ENCODE assay signal across 17 cellular contexts in genomic region chr2:231922945-231923344, GRCh38. TPM values are rescaled to one million over a fixed set of nuclear protein-coding genes. Genes with fewer than 3 reads are reported as not detected.
A peak's percentile ranks its signal among the peaks of the same experiment; 100 is the strongest.
DNase-seq lines count a peak whose midpoint lies in the region; ATAC-seq, FAIRE-seq and TF ChIP-seq lines count a peak whose summit lies in the region.
"Had no signal": no experiment of that assay in that cellular context is flagged by ENCODE, and none has a peak within 500 bp of the region (broad histone marks: within the 10 kb centered on the region; RNA-seq: fewer than 3 reads in every experiment).

No MANE protein-coding gene starts in this region.

- no peaks in the 10 kb centered on the region for H3K79me2 ChIP-seq in HepG2 (ENCODE audit: insufficient read depth, low read length)

- no peak for FAIRE-seq in HepG2 (lab: Jason Lieb, UNC)

- no peak for TF ChIP-seq EP300 in HepG2 (IDR thresholded peaks at IDR 0.05; ENCODE audit: low read depth in 2 of 2, low read length in 2 of 2)
- TF ChIP-seq EP300 in HepG2 (CRISPR knock-in tag; IDR thresholded peaks at IDR 0.05; ENCODE audit: borderline replicate concordance) = no peak

- peak; percentile 7 for DNase-seq in NCI-H1694 treated with DMSO at 0.1 percent for 48 hours (lab: John Stamatoyannopoulos, UW)
- no peak for DNase-seq in NCI-H1694 (lab: John Stamatoyannopoulos, UW)
- no peak for DNase-seq in HepG2 (ENCODE audit: low spot score)
- DNase-seq in right lobe of liver = no peak
- DNase-seq in lower lobe of right lung = peak; percentile 14
- DNase-seq in natural killer cell = no peak
- DNase-seq in OCI-M2 (lab: John Stamatoyannopoulos, UW; ENCODE audit: unreplicated experiment) = no peak
- no peak for DNase-seq in thyroid gland
- DNase-seq: C1 segment of cervical spinal cord, H9, MG63, NCI-H1105, NCI-H2081 treated with DMSO at 0.1 percent for 48 hours, NCI-H446 treated with DMSO at 0.1 percent for 48 hours, SK-N-SH had no signal

- TF ChIP-seq CTCF in HepG2 (CRISPR knock-in tag; IDR thresholded peaks at IDR 0.05) (no peak), right lobe of liver (IDR thresholded peaks at IDR 0.05) (no peak), lower lobe of right lung (IDR thresholded peaks at IDR 0.05) (no peak), natural killer cell (IDR thresholded peaks at IDR 0.05) (no peak), thyroid gland (IDR thresholded peaks at IDR 0.05) (no peak)

- peaks cover 19 to 92% of the 10 kb centered on the region in 2 experiments; a peak in 4 of 5 replicates for H3K27me3 ChIP-seq in HepG2 (ENCODE audit: control insufficient read depth in 1 of 2, insufficient read depth in 2 of 2, low read length in 2 of 2)
- peaks cover 3 to 6% of the 10 kb centered on the region in 2 donors for H3K27me3 ChIP-seq in right lobe of liver
- H3K27me3 ChIP-seq in lower lobe of right lung (ENCODE audit: low read depth) = peaks cover 61% of the 10 kb centered on the region
- no peaks in the 10 kb centered on the region for H3K27me3 ChIP-seq in thyroid gland

- no peak overlapping the region for H3K4me3 ChIP-seq in HepG2 (replicated peaks in 1 of 3; ENCODE audit: insufficient read depth in 1 of 3, low read depth in 2 of 3, low read length in 3 of 3)
- no peak overlapping the region for H3K4me3 ChIP-seq in right lobe of liver
- H3K4me3 ChIP-seq in lower lobe of right lung = no peak overlapping the region
- H3K4me3 ChIP-seq in thyroid gland (replicated peaks in 1 of 3) = no peak overlapping the region
- H3K4me3 ChIP-seq: MG63 had no signal

- intact Hi-C loops in HepG2 (cut with micrococcal nuclease; ENCODE audit: unreplicated experiment) = no loop called here
- intact Hi-C loops in right lobe of liver (cut with DNase I) = loop anchor here in 1 of 2 donors (10.0 kb wide), 2 partner anchors 212 to 402 kb away; no protein-coding TSS in a partner anchor
- intact Hi-C loops in lower lobe of right lung (cut with DNase I) = loop anchor here (10.0 kb wide), 1 partner anchor 222 kb away; no protein-coding TSS in a partner anchor
- intact Hi-C loops in natural killer cell (cut with micrococcal nuclease) = no loop called here
- intact Hi-C loops in thyroid gland (cut with DNase I) = loop anchor here (10.0 kb wide), 1 partner anchor 602 kb away; the partner anchor contains the start of genes CHRND and PRSS56

- no peaks in the 10 kb centered on the region for H3K36me3 Mint-ChIP-seq in natural killer cell

- ATAC-seq in HepG2 (no peak), right lobe of liver (no peak), lower lobe of right lung (no peak), natural killer cell (no peak)
- ATAC-seq: Right ventricle myocardium inferior had no signal

- H3K27me3 Mint-ChIP-seq in natural killer cell (ENCODE audit: low read depth in 2 of 2) = peaks cover 37 to 38% of the 10 kb centered on the region in 2 donors

- in situ Hi-C loops in HepG2 (cut with HindIII; ENCODE audit: extremely low pct_ligation_motif_present, low pct_unique_long_range_greater_than_20kb) = loop anchor here (10.0 kb wide), 1 partner anchor 222 kb away; no protein-coding TSS in a partner anchor

- H3K4me3 Mint-ChIP-seq in natural killer cell = no peak overlapping the region
- H3K4me3 Mint-ChIP-seq: H9 had no signal

- no peak for TF ChIP-seq POLR2A in HepG2 (IDR thresholded peaks at IDR 0.05; ENCODE audit: insufficient read depth in 1 of 2, low read depth in 2 of 2, low read length in 2 of 2)
- no peak for TF ChIP-seq POLR2A in right lobe of liver (IDR thresholded peaks at IDR 0.05)
- TF ChIP-seq POLR2A in thyroid gland (IDR thresholded peaks at IDR 0.05) = no peak

- TF ChIP-seq RAD21 in HepG2 (CRISPR knock-in tag; IDR thresholded peaks at IDR 0.05) = no peak

- H3K4me2 ChIP-seq in HepG2 (ENCODE audit: low read depth, low read length) = no peak overlapping the region
- H3K4me2 ChIP-seq: KMS-11, SK-N-SH had no signal

- H2AFZ ChIP-seq in HepG2 (ENCODE audit: low read length) = no peak overlapping the region

- no CpG with 5 or more reads among the region's 3 CpGs for WGBS in HepG2 (ENCODE audit: low lambda C conversion rate)
- WGBS in right lobe of liver (ENCODE audit: insufficient coverage, low coverage, low lambda C conversion rate, missing lambda C conversion rate) = no CpG with 5 or more reads among the region's 3 CpGs
- WGBS in thyroid gland, 2 donors = 87 to 100% methylated on average over 2 to 3 of the region's 3 CpGs

- POLR2A ChIA-PET in HepG2 (lab: Yijun Ruan, JAX) = no interaction called here

- CTCF ChIA-PET in HepG2 (lab: Yijun Ruan, JAX; ENCODE audit: low intra/inter-chr PET ratio, low total read pairs) = no interaction called here

- H3K9ac ChIP-seq in HepG2 (ENCODE audit: insufficient read depth, low read depth, low read length) = no peak overlapping the region
- H3K9ac ChIP-seq: KMS-11, SK-N-SH had no signal

- H3K36me3 ChIP-seq in HepG2 (replicated peaks in 1 of 2; ENCODE audit: control insufficient read depth in 1 of 2, insufficient read depth in 2 of 2, low read length in 2 of 2) (no peaks in the 10 kb centered on the region), right lobe of liver (no peaks in the 10 kb centered on the region), lower lobe of right lung (no peaks in the 10 kb centered on the region), thyroid gland (no peaks in the 10 kb centered on the region)
- H3K36me3 ChIP-seq: MG63 had no signal

- no peaks in the 10 kb centered on the region; the same call in 1 of the 2 replicates for H4K20me1 ChIP-seq in HepG2 (ENCODE audit: insufficient read depth, low read length)

- H3K27ac Mint-ChIP-seq in natural killer cell = no peak overlapping the region
- H3K27ac Mint-ChIP-seq: H9 had no signal

- BruUV-seq in HepG2 (replicated peaks; lab: Mats Ljungman, UMichigan) = no TSS peak

- no peaks in the 10 kb centered on the region for H3K9me3 ChIP-seq in HepG2 (ENCODE audit: low read length)
- no peaks in the 10 kb centered on the region for H3K9me3 ChIP-seq in right lobe of liver
- no peaks in the 10 kb centered on the region for H3K9me3 ChIP-seq in lower lobe of right lung
- no peaks in the 10 kb centered on the region for H3K9me3 ChIP-seq in thyroid gland
- H3K9me3 ChIP-seq: MG63, SK-N-SH had no signal

- H3K4me1 ChIP-seq in HepG2 (ENCODE audit: insufficient read depth, low read length) (peaks cover 44% of the 10 kb centered on the region), right lobe of liver (peaks cover 0 to 20% (median 10%) of the 10 kb centered on the region in 4 donors), lower lobe of right lung (peaks cover 25% of the 10 kb centered on the region), thyroid gland (peaks cover 14 to 25% of the 10 kb centered on the region in 2 donors)

- H3K27ac ChIP-seq in HepG2 (ENCODE audit: extremely low read length, insufficient read depth, low read length) (no peak overlapping the region), right lobe of liver (no peak overlapping the region), lower lobe of right lung (no peak overlapping the region), thyroid gland (no peak overlapping the region)
- H3K27ac ChIP-seq: KMS-11 had no signal

- H3K4me1 Mint-ChIP-seq in natural killer cell = peaks cover 0 to 5% of the 10 kb centered on the region in 2 donors

- no peaks in the 10 kb centered on the region for H3K9me3 Mint-ChIP-seq in natural killer cell
- H3K9me3 Mint-ChIP-seq: H9 had no signal

RNA-seq across cellular contexts. Expression of gene NPPC, which starts 3.3 kb away (rescaled TPM):
- 0.11 TPM in 1 of 2 replicates, not detected in the other for total RNA-seq in HepG2 (2016; rRNA removed; fragmentation: Illumina TruSeq; extraction: Trizol)
- not detected in 2 replicates for total RNA-seq in HepG2 (2016; cell fraction: cytosol; rRNA removed; fragmentation: Illumina TruSeq; extraction: Trizol; ENCODE audit: low read depth)
- total RNA-seq in HepG2 (2016; cell fraction: insoluble cytoplasmic fraction; rRNA removed; fragmentation: Illumina TruSeq; extraction: Trizol) = 0.15 TPM in 1 of 2 replicates, not detected in the other
- total RNA-seq in HepG2 (2016; cell fraction: membrane; rRNA removed; fragmentation: Illumina TruSeq; extraction: Trizol) = not detected in 2 replicates
- total RNA-seq in HepG2 (2016; cell fraction: nucleus; rRNA removed; fragmentation: Illumina TruSeq; extraction: Trizol) = not detected in 2 replicates
- polyA plus RNA-seq in HepG2 (2011; rRNA removed) = not detected in 2 replicates
- polyA plus RNA-seq in HepG2 (2011; cell fraction: cytosol; rRNA removed) = 0.17 TPM in 1 of 2 replicates, not detected in the other
- not detected in 2 replicates for polyA plus RNA-seq in HepG2 (2011; cell fraction: nucleus; rRNA removed)
- polyA plus RNA-seq in HepG2 (2012) = 0.17 TPM in 1 of 2 replicates, not detected in the other
- polyA plus RNA-seq in HepG2 (2016; cell fraction: cytosol; fragmentation: Illumina TruSeq; extraction: Trizol; ENCODE audit: low read depth) = not detected in 2 replicates
- polyA plus RNA-seq in HepG2 (2016; cell fraction: insoluble cytoplasmic fraction; fragmentation: Illumina TruSeq; extraction: Trizol; ENCODE audit: low read depth) = not detected in 2 replicates
- not detected in 2 replicates for polyA plus RNA-seq in HepG2 (2016; cell fraction: membrane; fragmentation: Illumina TruSeq; extraction: Trizol; ENCODE audit: low read depth)
- not detected in 2 replicates for polyA plus RNA-seq in HepG2 (2016; cell fraction: nucleus; fragmentation: Illumina TruSeq; extraction: Trizol; ENCODE audit: insufficient read depth, low read depth)
- polyA minus RNA-seq in HepG2 (2011; rRNA and poly(A)+ RNA removed; ENCODE audit: low replicate concordance) = 0.14 TPM in 1 of 2 replicates, not detected in the other
- not detected in 2 replicates for polyA minus RNA-seq in HepG2 (2011; cell fraction: cytosol; rRNA and poly(A)+ RNA removed)
- polyA minus RNA-seq in HepG2 (2011; cell fraction: nucleus; rRNA and poly(A)+ RNA removed) = not detected in 2 replicates
- total RNA-seq in right lobe of liver = not detected
- total RNA-seq in lower lobe of right lung = not detected
- total RNA-seq in natural killer cell = not detected
- not detected for total RNA-seq in thyroid gland
- polyA plus RNA-seq: SK-N-SH had no signal

RNA-seq across cellular contexts. Expression of gene DIS3L2, which starts 38.6 kb away (rescaled TPM):
- total RNA-seq in HepG2 (2016; rRNA removed; fragmentation: Illumina TruSeq; extraction: Trizol) = 20.3 and 23.9 TPM in 2 replicates
- total RNA-seq in HepG2 (2016; cell fraction: cytosol; rRNA removed; fragmentation: Illumina TruSeq; extraction: Trizol; ENCODE audit: low read depth) = 27.2 and 32.6 TPM in 2 replicates
- 16.0 and 21.5 TPM in 2 replicates for total RNA-seq in HepG2 (2016; cell fraction: insoluble cytoplasmic fraction; rRNA removed; fragmentation: Illumina TruSeq; extraction: Trizol)
- total RNA-seq in HepG2 (2016; cell fraction: membrane; rRNA removed; fragmentation: Illumina TruSeq; extraction: Trizol) = 10.1 and 13.9 TPM in 2 replicates
- 38.8 and 40.6 TPM in 2 replicates for total RNA-seq in HepG2 (2016; cell fraction: nucleus; rRNA removed; fragmentation: Illumina TruSeq; extraction: Trizol)
- polyA plus RNA-seq in HepG2 (2011; rRNA removed) = 7.0 and 9.6 TPM in 2 replicates
- 5.5 and 7.5 TPM in 2 replicates for polyA plus RNA-seq in HepG2 (2011; cell fraction: cytosol; rRNA removed)
- polyA plus RNA-seq in HepG2 (2011; cell fraction: nucleus; rRNA removed) = 45.1 and 57.6 TPM in 2 replicates
- polyA plus RNA-seq in HepG2 (2012) = 10.7 and 11.8 TPM in 2 replicates
- polyA plus RNA-seq in HepG2 (2016; cell fraction: cytosol; fragmentation: Illumina TruSeq; extraction: Trizol; ENCODE audit: low read depth) = 3.1 and 3.3 TPM in 2 replicates
- 14.0 and 14.3 TPM in 2 replicates for polyA plus RNA-seq in HepG2 (2016; cell fraction: insoluble cytoplasmic fraction; fragmentation: Illumina TruSeq; extraction: Trizol; ENCODE audit: low read depth)
- polyA plus RNA-seq in HepG2 (2016; cell fraction: membrane; fragmentation: Illumina TruSeq; extraction: Trizol; ENCODE audit: low read depth) = 4.9 and 5.5 TPM in 2 replicates
- polyA plus RNA-seq in HepG2 (2016; cell fraction: nucleus; fragmentation: Illumina TruSeq; extraction: Trizol; ENCODE audit: insufficient read depth, low read depth) = 35.3 and 36.0 TPM in 2 replicates
- polyA minus RNA-seq in HepG2 (2011; rRNA and poly(A)+ RNA removed; ENCODE audit: low replicate concordance) = 12.0 and 17.6 TPM in 2 replicates
- polyA minus RNA-seq in HepG2 (2011; cell fraction: cytosol; rRNA and poly(A)+ RNA removed) = 5.4 and 5.9 TPM in 2 replicates
- 53.8 and 56.6 TPM in 2 replicates for polyA minus RNA-seq in HepG2 (2011; cell fraction: nucleus; rRNA and poly(A)+ RNA removed)
- total RNA-seq in right lobe of liver = 10 to 100 TPM in 5 of 6 experiments, 1 to 10 TPM in 1; 8.1 to 22.3 (median 16.7) TPM
- total RNA-seq in lower lobe of right lung = 34.4 TPM
- 10 to 100 TPM; 56.4 to 63.6 (median 59.4) TPM for total RNA-seq in natural killer cell
- 10 to 100 TPM; 42.2 to 68.7 (median 50.3) TPM for total RNA-seq in thyroid gland

Comparison
In these comparisons a context has a peak if more than half of its experiments do, and no peak if none do; other contexts are left out.
1. DNase-seq: peak in NCI-H1694 treated with DMSO at 0.1 percent for 48 hours (single experiment) and lower lobe of right lung (single experiment); none in NCI-H1694 (single experiment), HepG2 (single experiment), right lobe of liver (0 of 3), natural killer cell (single experiment), OCI-M2 (single experiment) and thyroid gland (0 of 2).
2. intact Hi-C loops: an anchor here in lower lobe of right lung (10.0 kb wide) and thyroid gland (10.0 kb wide); none called in HepG2 and natural killer cell.